In genomic region chr19:1076046-1076386, GRCh38 we compare ENCODE assay signal across 11 cellular contexts. TPM values are rescaled to one million over a fixed set of nuclear protein-coding genes. Genes with fewer than 3 reads are reported as not detected.
DNase-seq lines count a peak whose midpoint lies in the region; ATAC-seq lines count a peak whose summit lies in the region.
"Had no signal": no experiment of that assay in that cellular context is flagged by ENCODE, and none has a peak within 500 bp of the region (broad histone marks: within the 10 kb centered on the region; RNA-seq: fewer than 3 reads in every experiment).

No MANE protein-coding gene starts in this region.

- WGBS in thymus: 89% methylated on average over 4 of the region's 4 CpGs

- no peak for DNase-seq in activated T-cell treated with anti-CD3 and anti-CD28 coated beads, Interleukin-2, amount 50 U/mL, for 72 hours
- DNase-seq in activated T-cell treated with anti-CD3 and anti-CD28 coated beads, Interleukin-2, amount 50 U/mL, for 1 hour: no peak
- DNase-seq in RPMI7951 (ENCODE audit: low read depth) (peak; percentile 33), NCI-H526 treated with DMSO at 0.1 percent for 48 hours (lab: John Stamatoyannopoulos, UW) (no peak)
- DNase-seq in effector memory CD8-positive, alpha-beta T cell: no peak
- DNase-seq: NCI-H2081, nephron progenitor cell had no signal

- H3K9me3 ChIP-seq in thymus (ENCODE audit: control insufficient read depth): no peaks in the 10 kb centered on the region
- H3K9me3 ChIP-seq: body of pancreas had no signal

- H3K27ac ChIP-seq in thymus (ENCODE audit: low read depth): peak overlapping the region; percentile 82

- H3K4me1 ChIP-seq in thymus (ENCODE audit: control insufficient read depth, insufficient read depth, low read length): peaks cover 40% of the 10 kb centered on the region

- H3K4me3 ChIP-seq in thymus (ENCODE audit: low read length): no peak overlapping the region
- H3K4me3 ChIP-seq: body of pancreas had no signal

- H3K36me3 Mint-ChIP-seq in activated T-cell treated with anti-CD3 and anti-CD28 coated beads, Interleukin-2, amount 50 U/mL, for 72 hours (ENCODE audit: insufficient read depth in 2 of 2): peaks cover 17 to 38% of the 10 kb centered on the region in 2 donors
- peaks cover 95% of the 10 kb centered on the region for H3K36me3 Mint-ChIP-seq in effector memory CD8-positive, alpha-beta T cell (ENCODE audit: insufficient read depth)

- ATAC-seq in activated T-cell treated with anti-CD3 and anti-CD28 coated beads, Interleukin-2, amount 50 U/mL, for 72 hours (replicated peaks in 1 of 2): no peak
- no peak for ATAC-seq in effector memory CD8-positive, alpha-beta T cell (replicated peaks)
- ATAC-seq in GM18520 (IDR thresholded peaks at IDR 0.05; ENCODE audit: unreplicated experiment) (no peak), HG02642 (IDR thresholded peaks at IDR 0.05; ENCODE audit: poor library complexity, unreplicated experiment) (no peak)

- no peaks in the 10 kb centered on the region for H3K27me3 ChIP-seq in thymus (ENCODE audit: control insufficient read depth, insufficient read depth)

- H3K27ac Mint-ChIP-seq in activated T-cell treated with anti-CD3 and anti-CD28 coated beads, Interleukin-2, amount 50 U/mL, for 72 hours: peak overlapping the region; percentile 92
- peak overlapping the region; percentile 97 for H3K27ac Mint-ChIP-seq in effector memory CD8-positive, alpha-beta T cell
- H3K27ac Mint-ChIP-seq: nephron progenitor cell had no signal

- H3K4me3 Mint-ChIP-seq in activated T-cell treated with anti-CD3 and anti-CD28 coated beads, Interleukin-2, amount 50 U/mL, for 72 hours: peak overlapping the region; percentile 61 to 74
- H3K4me3 Mint-ChIP-seq in effector memory CD8-positive, alpha-beta T cell: peak overlapping the region; percentile 78 to 84
- H3K4me3 Mint-ChIP-seq: nephron progenitor cell had no signal

- H3K36me3 ChIP-seq in thymus (ENCODE audit: control insufficient read depth, insufficient read depth): peaks cover 73% of the 10 kb centered on the region

- no peaks in the 10 kb centered on the region for H3K9me3 Mint-ChIP-seq in activated T-cell treated with anti-CD3 and anti-CD28 coated beads, Interleukin-2, amount 50 U/mL, for 72 hours
- H3K9me3 Mint-ChIP-seq in effector memory CD8-positive, alpha-beta T cell: no peaks in the 10 kb centered on the region
- H3K9me3 Mint-ChIP-seq: nephron progenitor cell had no signal

- H3K4me1 Mint-ChIP-seq in activated T-cell treated with anti-CD3 and anti-CD28 coated beads, Interleukin-2, amount 50 U/mL, for 72 hours (ENCODE audit: low read depth): peaks cover 60% of the 10 kb centered on the region
- H3K4me1 Mint-ChIP-seq in effector memory CD8-positive, alpha-beta T cell (ENCODE audit: low read depth in 2 of 2): peaks cover 36 to 43% of the 10 kb centered on the region in 2 donors

- H3K27me3 Mint-ChIP-seq in activated T-cell treated with anti-CD3 and anti-CD28 coated beads, Interleukin-2, amount 50 U/mL, for 72 hours (ENCODE audit: low read depth): no peaks in the 10 kb centered on the region
- H3K27me3 Mint-ChIP-seq in effector memory CD8-positive, alpha-beta T cell: no peaks in the 10 kb centered on the region

RNA-seq across cellular contexts. Expression of gene ARHGAP45, which starts 9.0 kb away (rescaled TPM):
- total RNA-seq in activated T-cell treated with anti-CD3 and anti-CD28 coated beads, Interleukin-2, amount 50 U/mL, for 72 hours: 100 to 1,000 TPM; 235 to 236 TPM
- total RNA-seq in RPMI7951 (2014; rRNA removed; shearing (Covaris generic)): 0.98 and 1.3 TPM in 2 replicates
- polyA plus RNA-seq in thymus: 295 TPM

RNA-seq across cellular contexts. Expression of gene POLR2E, which starts 19.2 kb away (rescaled TPM):
- total RNA-seq in activated T-cell treated with anti-CD3 and anti-CD28 coated beads, Interleukin-2, amount 50 U/mL, for 72 hours: 100 to 1,000 TPM; 176 to 179 TPM
- 128 and 158 TPM in 2 replicates for total RNA-seq in RPMI7951 (2014; rRNA removed; shearing (Covaris generic))
- 84.0 TPM for polyA plus RNA-seq in thymus

RNA-seq across cellular contexts. Expression of gene GPX4, which starts 27.8 kb away (rescaled TPM):
- total RNA-seq in activated T-cell treated with anti-CD3 and anti-CD28 coated beads, Interleukin-2, amount 50 U/mL, for 72 hours: 100 to 1,000 TPM; 251 to 308 TPM
- 386 and 470 TPM in 2 replicates for total RNA-seq in RPMI7951 (2014; rRNA removed; shearing (Covaris generic))
- polyA plus RNA-seq in thymus: 546 TPM

RNA-seq across cellular contexts. Expression of gene ABCA7, which starts 36.1 kb away (rescaled TPM):
- total RNA-seq in activated T-cell treated with anti-CD3 and anti-CD28 coated beads, Interleukin-2, amount 50 U/mL, for 72 hours: 10 to 100 TPM; 34.3 to 37.1 TPM
- total RNA-seq in RPMI7951 (2014; rRNA removed; shearing (Covaris generic)): 1.5 and 3.4 TPM in 2 replicates
- 315 TPM for polyA plus RNA-seq in thymus

RNA-seq across cellular contexts. Expression of gene CNN2, which starts 49.6 kb away (rescaled TPM):
- total RNA-seq in activated T-cell treated with anti-CD3 and anti-CD28 coated beads, Interleukin-2, amount 50 U/mL, for 72 hours: 100 to 1,000 TPM in 1 of 2 donors, 10 to 100 TPM in 1; 98.9 to 124 TPM
- total RNA-seq in RPMI7951 (2014; rRNA removed; shearing (Covaris generic)): 179 and 199 TPM in 2 replicates
- polyA plus RNA-seq in thymus: 127 TPM

Comparison
In these comparisons a context has a peak if more than half of its experiments do, and no peak if none do; other contexts are left out.
1. RNA of gene ARHGAP45, which starts 9.0 kb away (total RNA-seq): 235 to 236 TPM in activated T-cell treated with anti-CD3 and anti-CD28 coated beads, Interleukin-2, amount 50 U/mL, for 72 hours; 0.98 to 1.3 TPM in RPMI7951; every median in the first group is over 100 times any median in the second.